ENCODE assay signal across 10 cellular contexts in the genomic region with DNA sequence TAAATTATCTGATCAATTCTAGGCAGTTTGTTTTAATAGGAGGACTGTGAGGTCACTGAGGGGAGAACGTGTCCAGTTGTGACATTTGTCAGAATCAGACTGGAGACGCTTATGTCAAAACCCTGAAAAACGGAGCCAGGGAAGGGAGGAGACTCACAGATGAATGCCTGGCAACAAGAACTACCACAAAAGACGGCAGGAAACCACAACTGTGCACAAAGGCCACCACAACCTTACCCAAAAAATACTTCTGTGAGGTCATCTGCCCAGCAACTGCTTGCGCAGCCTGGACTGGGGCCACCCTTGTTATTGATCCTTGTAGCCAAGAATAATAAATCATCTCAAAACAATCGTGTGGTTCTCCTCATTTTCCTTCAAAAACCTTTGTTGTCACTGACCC.
DNase-seq lines count a peak whose midpoint lies in the region; ATAC-seq and TF ChIP-seq lines count a peak whose summit lies in the region.
"Had no signal": no experiment of that assay in that cellular context is flagged by ENCODE, and none has a peak within 500 bp of the region (broad histone marks: within the 10 kb centered on the region; RNA-seq: fewer than 3 reads in every experiment).

No MANE protein-coding gene starts in this region.

- H3K4me1 Mint-ChIP-seq in activated T-helper 1 cell treated with anti-CD3 and anti-CD28 coated beads, Interleukin-12 subunit alpha, Interleukin-12 subunit beta, Interleukin-2, Interleukin-4 antibody, amounts not matched to agents 30 ng/mL and 10 ng/mL and 1 ng/mL, durations not matched to agents 14 hours and 24 hours and 36 hours (ENCODE audit: low read depth), result peaks cover 46% of the 10 kb centered on the region

- H3K27me3 Mint-ChIP-seq in activated T-helper 1 cell treated with anti-CD3 and anti-CD28 coated beads, Interleukin-12 subunit alpha, Interleukin-12 subunit beta, Interleukin-2, Interleukin-4 antibody, amounts not matched to agents 30 ng/mL and 10 ng/mL and 1 ng/mL, durations not matched to agents 14 hours and 24 hours and 36 hours (ENCODE audit: insufficient read depth), result peaks cover 51% of the 10 kb centered on the region

- H3K27ac ChIP-seq in tibial artery, result no peak overlapping the region

- no peaks in the 10 kb centered on the region for H3K9me3 Mint-ChIP-seq in activated T-helper 1 cell treated with anti-CD3 and anti-CD28 coated beads, Interleukin-12 subunit alpha, Interleukin-12 subunit beta, Interleukin-2, Interleukin-4 antibody, amounts not matched to agents 30 ng/mL and 10 ng/mL and 1 ng/mL, durations not matched to agents 14 hours and 24 hours and 36 hours

- peak; percentile 74 for ATAC-seq in GM19372 (IDR thresholded peaks at IDR 0.05; ENCODE audit: low read depth, unreplicated experiment)
- ATAC-seq in HG03565 (IDR thresholded peaks at IDR 0.05; ENCODE audit: unreplicated experiment), result peak; percentile 88

- no peaks in the 10 kb centered on the region for H3K4me1 ChIP-seq in tibial artery

- no peak overlapping the region for H3K27ac Mint-ChIP-seq in activated T-helper 1 cell treated with anti-CD3 and anti-CD28 coated beads, Interleukin-12 subunit alpha, Interleukin-12 subunit beta, Interleukin-2, Interleukin-4 antibody, amounts not matched to agents 30 ng/mL and 10 ng/mL and 1 ng/mL, durations not matched to agents 14 hours and 24 hours and 36 hours

- peak overlapping the region; percentile 39 for H3K4me3 Mint-ChIP-seq in activated T-helper 1 cell treated with anti-CD3 and anti-CD28 coated beads, Interleukin-12 subunit alpha, Interleukin-12 subunit beta, Interleukin-2, Interleukin-4 antibody, amounts not matched to agents 30 ng/mL and 10 ng/mL and 1 ng/mL, durations not matched to agents 14 hours and 24 hours and 36 hours

- H3K4me3 ChIP-seq in tibial artery, result no peak overlapping the region

- H3K36me3 ChIP-seq in tibial artery, result no peaks in the 10 kb centered on the region

- intact Hi-C loops in activated T-helper 1 cell treated with anti-CD3 and anti-CD28 coated beads, Interleukin-12 subunit alpha, Interleukin-12 subunit beta, Interleukin-2, Interleukin-4 antibody, amounts not matched to agents 30 ng/mL and 10 ng/mL and 1 ng/mL, durations not matched to agents 14 hours and 24 hours and 36 hours (cut with micrococcal nuclease), result loop anchor here (10.0 kb wide), 1 partner anchor 124 kb away; no protein-coding TSS in a partner anchor
- intact Hi-C loops in tibial artery (cut with DNase I; ENCODE audit: low total_unique reads), result no loop called here

- TF ChIP-seq CTCF in tibial artery (IDR thresholded peaks at IDR 0.05), result no peak

- H3K27me3 ChIP-seq in tibial artery, result peaks cover 0 to 20% of the 10 kb centered on the region in 2 donors

- H3K36me3 Mint-ChIP-seq in activated T-helper 1 cell treated with anti-CD3 and anti-CD28 coated beads, Interleukin-12 subunit alpha, Interleukin-12 subunit beta, Interleukin-2, Interleukin-4 antibody, amounts not matched to agents 30 ng/mL and 10 ng/mL and 1 ng/mL, durations not matched to agents 14 hours and 24 hours and 36 hours (ENCODE audit: low read depth), result no peaks in the 10 kb centered on the region

- peak; percentile 63 for DNase-seq in activated T-helper 1 cell treated with anti-CD3 and anti-CD28 coated beads, Interleukin-12 subunit alpha, Interleukin-12 subunit beta, Interleukin-2, Interleukin-4 antibody, amounts not matched to agents 30 ng/mL and 10 ng/mL and 1 ng/mL, durations not matched to agents 14 hours and 24 hours and 36 hours (ENCODE audit: low spot score)
- DNase-seq in stimulated activated CD4-positive, alpha-beta T cell treated with anti-CD3 and anti-CD28 coated beads, TNF-alpha, amount 100 ng/mL, for 24 hours (ENCODE audit: low read depth in 3 of 3), result peak in 2 of 3 experiments; percentile 6 to 22
- DNase-seq in tibial artery, result no peak
- DNase-seq in amygdala (lab: John Stamatoyannopoulos, UW), result no peak
- DNase-seq in SHP77 treated with DMSO at 0.1 percent for 48 hours (lab: John Stamatoyannopoulos, UW), result no peak
- no peak for DNase-seq in T1000 (lab: John Stamatoyannopoulos, UW)
- DNase-seq: aorta, NCI-H345 had no signal

- H3K9me3 ChIP-seq in tibial artery, result no peaks in the 10 kb centered on the region

Comparison
In these comparisons a context has a peak if more than half of its experiments do, and no peak if none do; other contexts are left out.
1. DNase-seq: peak in activated T-helper 1 cell treated with anti-CD3 and anti-CD28 coated beads, Interleukin-12 subunit alpha, Interleukin-12 subunit beta, Interleukin-2, Interleukin-4 antibody, amounts not matched to agents 30 ng/mL and 10 ng/mL and 1 ng/mL, durations not matched to agents 14 hours and 24 hours and 36 hours (single experiment) and stimulated activated CD4-positive, alpha-beta T cell treated with anti-CD3 and anti-CD28 coated beads, TNF-alpha, amount 100 ng/mL, for 24 hours (2 of 3); none in tibial artery (0 of 2), amygdala (0 of 56), SHP77 treated with DMSO at 0.1 percent for 48 hours (single experiment) and T1000 (single experiment).